24 cellular contexts compared by ENCODE assay signal in genomic region chr6:19033683-19034082, GRCh38.
"Had no signal": no experiment of that assay in that cellular context is flagged by ENCODE, and none has a peak within 500 bp of the region (broad histone marks: within the 10 kb centered on the region; RNA-seq: fewer than 3 reads in every experiment).

No MANE protein-coding gene starts in this region.

- H3K27me3 Mint-ChIP-seq: activated CD4-positive, alpha-beta T cell treated with anti-CD3 and anti-CD28 coated beads, Interleukin-2, amount 10 ng/mL, durations not matched to agents 7 days and 5 days; activated CD8-positive, alpha-beta memory T cell treated with anti-CD3 and anti-CD28 coated beads, Interleukin-2, amount 10 ng/mL, durations not matched to agents 7 days and 5 days; activated CD8-positive, alpha-beta T cell treated with anti-CD3 and anti-CD28 coated beads for 36 hours; activated naive CD4-positive, alpha-beta T cell treated with anti-CD3 and anti-CD28 coated beads, Interleukin-2, amount 50 U/mL, for 24 hours; brain; dendritic cell treated with granulocyte-macrophage colony-stimulating factor and Interleukin-4, amounts not matched to agents 40 ng/mL and 50 ng/mL, for 4 days; stimulated activated naive CD8-positive, alpha-beta T cell treated with anti-CD3 and anti-CD28 coated beads, Interleukin-15, Interleukin-2, amounts not matched to agents 100 ng/mL and 50 ng/mL, for 24 hours had no signal

- H3K4me1 Mint-ChIP-seq: activated CD4-positive, alpha-beta T cell treated with anti-CD3 and anti-CD28 coated beads, Interleukin-2, amount 10 ng/mL, durations not matched to agents 7 days and 5 days; activated CD8-positive, alpha-beta memory T cell treated with anti-CD3 and anti-CD28 coated beads, Interleukin-2, amount 10 ng/mL, durations not matched to agents 7 days and 5 days; activated naive CD4-positive, alpha-beta T cell treated with anti-CD3 and anti-CD28 coated beads, Interleukin-2, amount 50 U/mL, for 24 hours; naive thymus-derived CD8-positive, alpha-beta T cell had no signal

- H3K4me3 Mint-ChIP-seq: activated CD4-positive, alpha-beta T cell treated with anti-CD3 and anti-CD28 coated beads, Interleukin-2, amount 10 ng/mL, durations not matched to agents 7 days and 5 days; activated CD8-positive, alpha-beta memory T cell treated with anti-CD3 and anti-CD28 coated beads, Interleukin-2, amount 10 ng/mL, durations not matched to agents 7 days and 5 days; activated CD8-positive, alpha-beta T cell treated with anti-CD3 and anti-CD28 coated beads for 36 hours; activated naive CD4-positive, alpha-beta T cell treated with anti-CD3 and anti-CD28 coated beads, Interleukin-2, amount 50 U/mL, for 24 hours; brain; dendritic cell treated with granulocyte-macrophage colony-stimulating factor and Interleukin-4, amounts not matched to agents 40 ng/mL and 50 ng/mL, for 4 days; naive thymus-derived CD8-positive, alpha-beta T cell; stimulated activated naive CD8-positive, alpha-beta T cell treated with anti-CD3 and anti-CD28 coated beads, Interleukin-15, Interleukin-2, amounts not matched to agents 100 ng/mL and 50 ng/mL, for 24 hours had no signal

- DNase-seq: activated CD4-positive, alpha-beta T cell treated with anti-CD3 and anti-CD28 coated beads, Interleukin-2, amount 10 ng/mL, durations not matched to agents 7 days and 5 days; activated CD4-positive, CD25-positive, alpha-beta regulatory T cell treated with anti-CD3 and anti-CD28 coated beads, Interleukin-2, amount 50 U/mL, for 72 hours; activated CD8-positive, alpha-beta memory T cell treated with anti-CD3 and anti-CD28 coated beads, Interleukin-2, amount 10 ng/mL, durations not matched to agents 7 days and 5 days; activated CD8-positive, alpha-beta T cell treated with anti-CD3 and anti-CD28 coated beads for 36 hours; activated gamma-delta T cell treated with Interleukin-2 at 50 U/mL for 16 hours; activated T-cell treated with anti-CD3 and anti-CD28 coated beads for 4 hours; aorta; cerebellar nuclear complex; effector CD8-positive, alpha-beta T cell; islet precursor cell; left colon; naive thymus-derived CD8-positive, alpha-beta T cell; stimulated activated CD4-positive, alpha-beta T cell treated with anti-CD3 and anti-CD28 coated beads, Interleukin-12 subunit alpha, Interleukin-12 subunit beta, amount 100 ng/mL, for 4 hours; stimulated activated CD4-positive, alpha-beta T cell treated with anti-CD3 and anti-CD28 coated beads, Interleukin-4, amount 100 ng/mL, for 4 hours; T-helper 1 cell; transverse colon; WERI-Rb-1 had no signal

- H3K27ac Mint-ChIP-seq: activated CD4-positive, alpha-beta T cell treated with anti-CD3 and anti-CD28 coated beads, Interleukin-2, amount 10 ng/mL, durations not matched to agents 7 days and 5 days; activated CD8-positive, alpha-beta memory T cell treated with anti-CD3 and anti-CD28 coated beads, Interleukin-2, amount 10 ng/mL, durations not matched to agents 7 days and 5 days; activated CD8-positive, alpha-beta T cell treated with anti-CD3 and anti-CD28 coated beads for 36 hours; activated naive CD4-positive, alpha-beta T cell treated with anti-CD3 and anti-CD28 coated beads, Interleukin-2, amount 50 U/mL, for 24 hours; dendritic cell treated with granulocyte-macrophage colony-stimulating factor and Interleukin-4, amounts not matched to agents 40 ng/mL and 50 ng/mL, for 4 days; naive thymus-derived CD8-positive, alpha-beta T cell; stimulated activated naive CD8-positive, alpha-beta T cell treated with anti-CD3 and anti-CD28 coated beads, Interleukin-15, Interleukin-2, amounts not matched to agents 100 ng/mL and 50 ng/mL, for 24 hours had no signal

- H3K9me3 ChIP-seq: prostate gland, SJSA1, transverse colon had no signal

- H3K27ac ChIP-seq: prostate gland, SJSA1, transverse colon, WERI-Rb-1 had no signal

- H3K4me1 ChIP-seq: prostate gland, SJSA1 had no signal

- H3K9me3 Mint-ChIP-seq: activated CD4-positive, alpha-beta T cell treated with anti-CD3 and anti-CD28 coated beads, Interleukin-2, amount 10 ng/mL, durations not matched to agents 7 days and 5 days; activated naive CD4-positive, alpha-beta T cell treated with anti-CD3 and anti-CD28 coated beads, Interleukin-2, amount 50 U/mL, for 24 hours; dendritic cell treated with granulocyte-macrophage colony-stimulating factor and Interleukin-4, amounts not matched to agents 40 ng/mL and 50 ng/mL, for 4 days had no signal

- H3K27me3 ChIP-seq: SJSA1, transverse colon had no signal

- H3K36me3 ChIP-seq: prostate gland, SJSA1, transverse colon, WERI-Rb-1 had no signal

- H3K4me3 ChIP-seq: lung, prostate gland, SJSA1, transverse colon had no signal

- ATAC-seq: activated CD8-positive, alpha-beta memory T cell treated with anti-CD3 and anti-CD28 coated beads, Interleukin-2, amount 10 ng/mL, durations not matched to agents 7 days and 5 days; activated CD8-positive, alpha-beta T cell treated with anti-CD3 and anti-CD28 coated beads for 36 hours; left colon; naive thymus-derived CD8-positive, alpha-beta T cell had no signal

- H3K36me3 Mint-ChIP-seq: activated CD8-positive, alpha-beta memory T cell treated with anti-CD3 and anti-CD28 coated beads, Interleukin-2, amount 10 ng/mL, durations not matched to agents 7 days and 5 days; activated naive CD4-positive, alpha-beta T cell treated with anti-CD3 and anti-CD28 coated beads, Interleukin-2, amount 50 U/mL, for 24 hours; brain; naive thymus-derived CD8-positive, alpha-beta T cell had no signal
